Comparison of ENCODE assay signal across 17 cellular contexts in the genomic region with DNA sequence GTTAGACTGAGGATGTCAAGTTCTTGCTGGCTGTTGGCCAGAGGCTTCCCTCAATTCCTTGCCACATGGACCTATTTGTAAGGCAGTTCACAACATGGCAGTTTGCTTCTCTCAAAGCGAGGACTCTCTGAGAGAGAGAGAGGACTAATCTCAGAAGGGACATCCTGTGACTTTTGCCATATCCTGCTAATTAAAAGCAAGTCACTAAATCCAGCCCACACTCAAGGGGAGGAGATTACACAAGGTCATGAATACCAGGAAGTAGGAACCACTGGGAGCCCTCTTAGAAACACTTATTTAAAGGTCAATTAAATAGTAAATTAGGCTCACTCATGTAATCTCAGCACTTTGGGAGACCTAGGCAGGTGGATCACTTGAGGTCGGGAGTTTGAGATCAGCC. TPM values are rescaled to one million over a fixed set of nuclear protein-coding genes. Genes with fewer than 3 reads are reported as not detected.
DNase-seq lines count a peak whose midpoint lies in the region; ATAC-seq, FAIRE-seq and TF ChIP-seq lines count a peak whose summit lies in the region.
"Had no signal": no experiment of that assay in that cellular context is flagged by ENCODE, and none has a peak within 500 bp of the region (broad histone marks: within the 10 kb centered on the region; RNA-seq: fewer than 3 reads in every experiment).

No MANE protein-coding gene starts in this region.

- no peak for FAIRE-seq in HepG2 (lab: Jason Lieb, UNC)
- FAIRE-seq: H54, K562 had no signal

- H3K4me3 ChIP-seq in right lobe of liver (no peak overlapping the region), HepG2 (replicated peaks in 1 of 3; ENCODE audit: insufficient read depth in 1 of 3, low read depth in 2 of 3, low read length in 3 of 3) (no peak overlapping the region), hepatocyte (no peak overlapping the region)
- H3K4me3 ChIP-seq: K562, neural progenitor cell had no signal

- TF ChIP-seq CTCF in right lobe of liver (IDR thresholded peaks at IDR 0.05) = no peak
- no peak for TF ChIP-seq CTCF in HepG2 (CRISPR knock-in tag; IDR thresholded peaks at IDR 0.05)
- TF ChIP-seq CTCF in hepatocyte (IDR thresholded peaks at IDR 0.05; ENCODE audit: poor library complexity) = no peak

- WGBS in right lobe of liver (ENCODE audit: insufficient coverage, low coverage, low lambda C conversion rate, missing lambda C conversion rate) = 48% methylated on average over 2 of the region's 2 CpGs
- WGBS in HepG2 (ENCODE audit: low lambda C conversion rate) = 0% methylated on average over 2 of the region's 2 CpGs
- 83% methylated on average over 2 of the region's 2 CpGs for WGBS in hepatocyte (ENCODE audit: low lambda C conversion rate, missing lambda C conversion rate)

- TF ChIP-seq EP300 in HepG2 (IDR thresholded peaks at IDR 0.05; ENCODE audit: low read depth in 2 of 2, low read length in 2 of 2) = no peak
- no peak for TF ChIP-seq EP300 in HepG2 (CRISPR knock-in tag; IDR thresholded peaks at IDR 0.05; ENCODE audit: borderline replicate concordance)

- H3K9me2 ChIP-seq in hepatocyte (replicated peaks; ENCODE audit: insufficient read depth) = no peaks in the 10 kb centered on the region

- peaks cover 0 to 7% of the 10 kb centered on the region in 2 donors for H3K27me3 ChIP-seq in right lobe of liver
- no peaks in the 10 kb centered on the region for H3K27me3 ChIP-seq in HepG2 (ENCODE audit: control insufficient read depth in 1 of 2, insufficient read depth in 2 of 2, low read length in 2 of 2)
- H3K27me3 ChIP-seq in hepatocyte = no peaks in the 10 kb centered on the region
- H3K27me3 ChIP-seq: neural progenitor cell had no signal

- no peaks in the 10 kb centered on the region for H3K9me3 ChIP-seq in right lobe of liver
- H3K9me3 ChIP-seq in HepG2 (ENCODE audit: low read length) = no peaks in the 10 kb centered on the region
- H3K9me3 ChIP-seq in hepatocyte (ENCODE audit: low read depth) = no peaks in the 10 kb centered on the region

- in situ Hi-C loops in HepG2 (cut with HindIII; ENCODE audit: extremely low pct_ligation_motif_present, low pct_unique_long_range_greater_than_20kb) = no loop called here

- intact Hi-C loops in right lobe of liver (cut with DNase I) = no loop called here
- intact Hi-C loops in HepG2 (cut with micrococcal nuclease; ENCODE audit: unreplicated experiment) = no loop called here

- H3K79me2 ChIP-seq in HepG2 (ENCODE audit: insufficient read depth, low read length) (no peaks in the 10 kb centered on the region), hepatocyte (no peaks in the 10 kb centered on the region)

- CTCF ChIA-PET in HepG2 (lab: Yijun Ruan, JAX; ENCODE audit: low intra/inter-chr PET ratio, low total read pairs) = no interaction called here

- no peak for TF ChIP-seq RAD21 in HepG2 (CRISPR knock-in tag; IDR thresholded peaks at IDR 0.05)

- TF ChIP-seq POLR2A in right lobe of liver (IDR thresholded peaks at IDR 0.05) (no peak), HepG2 (IDR thresholded peaks at IDR 0.05; ENCODE audit: insufficient read depth in 1 of 2, low read depth in 2 of 2, low read length in 2 of 2) (no peak)

- H2AFZ ChIP-seq in HepG2 (ENCODE audit: low read length) (no peak overlapping the region), hepatocyte (peak overlapping the region; percentile 49)
- H2AFZ ChIP-seq: neural progenitor cell had no signal

- H3K4me1 ChIP-seq in right lobe of liver (no peaks in the 10 kb centered on the region), HepG2 (ENCODE audit: insufficient read depth, low read length) (no peaks in the 10 kb centered on the region), hepatocyte (ENCODE audit: insufficient read depth) (peaks cover 15% of the 10 kb centered on the region)
- H3K4me1 ChIP-seq: neural progenitor cell had no signal

- no peak overlapping the region for H3K27ac ChIP-seq in right lobe of liver
- no peak overlapping the region for H3K27ac ChIP-seq in HepG2 (ENCODE audit: extremely low read length, insufficient read depth, low read length)
- peak overlapping the region; percentile 21 for H3K27ac ChIP-seq in hepatocyte
- H3K27ac ChIP-seq: neural progenitor cell had no signal

- H3K36me3 ChIP-seq in right lobe of liver (no peaks in the 10 kb centered on the region), HepG2 (replicated peaks in 1 of 2; ENCODE audit: control insufficient read depth in 1 of 2, insufficient read depth in 2 of 2, low read length in 2 of 2) (no peaks in the 10 kb centered on the region), hepatocyte (replicated peaks; ENCODE audit: insufficient read depth, low read depth) (no peaks in the 10 kb centered on the region)
- H3K36me3 ChIP-seq: neural progenitor cell had no signal

- ATAC-seq in right lobe of liver (peak in 3 of 4 donors; percentile 31 to 64 (median 56)), HepG2 (no peak), GM21576 (IDR thresholded peaks at IDR 0.05; ENCODE audit: unreplicated experiment) (no peak), GM19467 (IDR thresholded peaks at IDR 0.05; ENCODE audit: unreplicated experiment) (no peak)
- ATAC-seq in activated CD4-positive, CD25-positive, alpha-beta regulatory T cell treated with anti-CD3 and anti-CD28 coated beads, Interleukin-2, amount 50 U/mL, for 24 hours = no peak
- ATAC-seq: K562 had no signal

- no peak overlapping the region for H3K9ac ChIP-seq in HepG2 (ENCODE audit: insufficient read depth, low read depth, low read length)
- H3K9ac ChIP-seq: neural progenitor cell had no signal

- POLR2A ChIA-PET in HepG2 (lab: Yijun Ruan, JAX) = no interaction called here

- H4K20me1 ChIP-seq in HepG2 (ENCODE audit: insufficient read depth, low read length) (no peaks in the 10 kb centered on the region), hepatocyte (ENCODE audit: insufficient read depth, poor library complexity, severe bottlenecking) (no peaks in the 10 kb centered on the region)

- no peak for DNase-seq in right lobe of liver
- no peak for DNase-seq in HepG2 (ENCODE audit: low spot score)
- DNase-seq in OCI-M1 (lab: John Stamatoyannopoulos, UW) = peak; percentile 14
- DNase-seq in hepatocyte (ENCODE audit: low spot score) = no peak
- DNase-seq: NCI-H1417, NCI-H2227 treated with DMSO at 0.1 percent for 48 hours, substantia nigra had no signal

- no peak overlapping the region for H3K4me2 ChIP-seq in HepG2 (ENCODE audit: low read depth, low read length)
- H3K4me2 ChIP-seq in hepatocyte = no peak overlapping the region
- H3K4me2 ChIP-seq: neural progenitor cell had no signal

- no TSS peak for BruUV-seq in HepG2 (replicated peaks; lab: Mats Ljungman, UMichigan)

TF ChIP-seq in HepG2, 621 proteins besides CTCF, POLR2A, EP300 and RAD21:
- no peak for TF ChIP-seq E2F1 (CRISPR knock-in tag; IDR thresholded peaks at IDR 0.05)

RNA-seq across cellular contexts. Expression of gene PPP1R2C, which starts 38.2 kb away (rescaled TPM):
- not detected for total RNA-seq in right lobe of liver
- total RNA-seq in HepG2 (2016; rRNA removed; fragmentation: Illumina TruSeq; extraction: Trizol) = not detected in 2 replicates
- not detected in 2 replicates for total RNA-seq in HepG2 (2016; cell fraction: cytosol; rRNA removed; fragmentation: Illumina TruSeq; extraction: Trizol; ENCODE audit: low read depth)
- not detected in 2 replicates for total RNA-seq in HepG2 (2016; cell fraction: insoluble cytoplasmic fraction; rRNA removed; fragmentation: Illumina TruSeq; extraction: Trizol)
- not detected in 2 replicates for total RNA-seq in HepG2 (2016; cell fraction: membrane; rRNA removed; fragmentation: Illumina TruSeq; extraction: Trizol)
- total RNA-seq in HepG2 (2016; cell fraction: nucleus; rRNA removed; fragmentation: Illumina TruSeq; extraction: Trizol) = not detected in 2 replicates
- polyA plus RNA-seq in HepG2 (2011; rRNA removed) = not detected in 2 replicates
- not detected in 2 replicates for polyA plus RNA-seq in HepG2 (2011; cell fraction: cytosol; rRNA removed)
- not detected in 2 replicates for polyA plus RNA-seq in HepG2 (2011; cell fraction: nucleus; rRNA removed)
- not detected in 2 replicates for polyA plus RNA-seq in HepG2 (2012)
- polyA plus RNA-seq in HepG2 (2016; cell fraction: cytosol; fragmentation: Illumina TruSeq; extraction: Trizol; ENCODE audit: low read depth) = not detected in 2 replicates
- not detected in 2 replicates for polyA plus RNA-seq in HepG2 (2016; cell fraction: insoluble cytoplasmic fraction; fragmentation: Illumina TruSeq; extraction: Trizol; ENCODE audit: low read depth)
- polyA plus RNA-seq in HepG2 (2016; cell fraction: membrane; fragmentation: Illumina TruSeq; extraction: Trizol; ENCODE audit: low read depth) = not detected in 2 replicates
- not detected in 2 replicates for polyA plus RNA-seq in HepG2 (2016; cell fraction: nucleus; fragmentation: Illumina TruSeq; extraction: Trizol; ENCODE audit: insufficient read depth, low read depth)
- polyA minus RNA-seq in HepG2 (2011; rRNA and poly(A)+ RNA removed; ENCODE audit: low replicate concordance) = not detected in 2 replicates
- polyA minus RNA-seq in HepG2 (2011; cell fraction: cytosol; rRNA and poly(A)+ RNA removed) = not detected in 2 replicates
- not detected in 2 replicates for polyA minus RNA-seq in HepG2 (2011; cell fraction: nucleus; rRNA and poly(A)+ RNA removed)
- total RNA-seq in hepatocyte = not detected in 2 replicates
- not detected in 2 replicates for polyA plus RNA-seq in hepatocyte
- total RNA-seq: activated T-helper 2 cell treated with anti-CD3 and anti-CD28 coated beads, Interferon-gamma antibody, Interleukin-2, Interleukin-4, amounts not matched to agents 10 μg/mL and 5 μg/mL and 100 μg/mL, durations not matched to agents 14 hours and 24 hours and 36 hours; glomerular endothelial cell; K562; lung microvascular endothelial cell had no signal
- polyA plus RNA-seq: esophagus, K562 had no signal

Comparison
In these comparisons a context has a peak if more than half of its experiments do, and no peak if none do; other contexts are left out.
1. ATAC-seq: peak in right lobe of liver (3 of 4); none in HepG2 (single experiment), activated CD4-positive, CD25-positive, alpha-beta regulatory T cell treated with anti-CD3 and anti-CD28 coated beads, Interleukin-2, amount 50 U/mL, for 24 hours (0 of 2), GM21576 (single experiment) and GM19467 (single experiment).